In genomic region chr3:190458040-190458439, GRCh38 we compare ENCODE assay signal across 15 cellular contexts. TPM values are rescaled to one million over a fixed set of nuclear protein-coding genes. Genes with fewer than 3 reads are reported as not detected.
DNase-seq lines count a peak whose midpoint lies in the region; ATAC-seq and TF ChIP-seq lines count a peak whose summit lies in the region.
"Had no signal": no experiment of that assay in that cellular context is flagged by ENCODE, and none has a peak within 500 bp of the region (broad histone marks: within the 10 kb centered on the region; RNA-seq: fewer than 3 reads in every experiment).

No MANE protein-coding gene starts in this region.

- no peak overlapping the region for H3K27ac Mint-ChIP-seq in HFFc6
- H3K27ac Mint-ChIP-seq: brain had no signal

- TF ChIP-seq CTCF in HFFc6 (IDR thresholded peaks at IDR 0.05) (no peak), VCaP (conservative IDR thresholded peaks at IDR 0.05) (peak; percentile 49)

- H3K27ac ChIP-seq in VCaP, result no peak overlapping the region
- H3K27ac ChIP-seq: skin epidermis had no signal

- H3K4me3 Mint-ChIP-seq in HFFc6, result no peak overlapping the region
- H3K4me3 Mint-ChIP-seq: brain had no signal

- peak; percentile 71 for DNase-seq in COLO829 (ENCODE audit: low spot score)
- peak; percentile 4 for DNase-seq in HFFc6
- DNase-seq in islet precursor cell, result peak; percentile 64
- no peak for DNase-seq in NCI-H524 (lab: John Stamatoyannopoulos, UW)
- no peak for DNase-seq in stimulated activated CD4-positive, alpha-beta T cell treated with anti-CD3 and anti-CD28 coated beads, Interleukin-4, amount 100 ng/mL, for 1 hour
- DNase-seq: activated CD4-positive, alpha-beta T cell treated with anti-CD3 and anti-CD28 coated beads, Interleukin-2, amount 50 U/mL, for 4 hours; hypothalamus; KBM-7 had no signal

- peaks cover 2% of the 10 kb centered on the region; the same call in 1 of the 2 replicates for H3K27me3 Mint-ChIP-seq in HFFc6 (ENCODE audit: insufficient read depth)
- H3K27me3 Mint-ChIP-seq: brain had no signal

- H3K36me3 Mint-ChIP-seq in HFFc6 (ENCODE audit: low read depth), result no peaks in the 10 kb centered on the region
- H3K36me3 Mint-ChIP-seq: brain had no signal

- no peaks in the 10 kb centered on the region for H3K9me3 Mint-ChIP-seq in HFFc6
- H3K9me3 Mint-ChIP-seq: brain had no signal

- ATAC-seq in HG02623 (IDR thresholded peaks at IDR 0.05; ENCODE audit: unreplicated experiment) (no peak), GM19035 (IDR thresholded peaks at IDR 0.05; ENCODE audit: unreplicated experiment) (no peak)

- H3K4me1 Mint-ChIP-seq in HFFc6 (ENCODE audit: low read depth), result no peaks in the 10 kb centered on the region; the same call in 1 of the 2 replicates
- H3K4me1 Mint-ChIP-seq: brain had no signal

RNA-seq across cellular contexts. Expression of gene TMEM207, which starts 8.3 kb away (rescaled TPM):
- total RNA-seq in HFFc6 (2021; fragmentation: NEBNext Ultra II Directional; extraction: Animal tissue kit (Norgen Biotek cat#: 25700)), result not detected
- total RNA-seq: lung microvascular endothelial cell; T-helper 2 cell treated with Interferon-gamma antibody and Interleukin-4, amounts not matched to agents 100 ng/mL and 5 ng/mL, for 36 hours had no signal

RNA-seq across cellular contexts. Expression of gene IL1RAP, which starts 55.8 kb away (rescaled TPM):
- 1 to 10 TPM; 3.4 to 6.7 (median 5.3) TPM for total RNA-seq in HFFc6 (2021; fragmentation: NEBNext Ultra II Directional; extraction: Animal tissue kit (Norgen Biotek cat#: 25700))

Comparison
In these comparisons a context has a peak if more than half of its experiments do, and no peak if none do; other contexts are left out.
1. DNase-seq: peak in COLO829 (single experiment), HFFc6 (single experiment) and islet precursor cell (single experiment); none in NCI-H524 (0 of 2) and stimulated activated CD4-positive, alpha-beta T cell treated with anti-CD3 and anti-CD28 coated beads, Interleukin-4, amount 100 ng/mL, for 1 hour (single experiment).